22 cellular contexts compared by ENCODE assay signal in genomic region chr11:26762089-26762488, GRCh38. TPM values are rescaled to one million over a fixed set of nuclear protein-coding genes. Genes with fewer than 3 reads are reported as not detected.
DNase-seq lines count a peak whose midpoint lies in the region; ATAC-seq and TF ChIP-seq lines count a peak whose summit lies in the region.
"Had no signal": no experiment of that assay in that cellular context is flagged by ENCODE, and none has a peak within 500 bp of the region (broad histone marks: within the 10 kb centered on the region; RNA-seq: fewer than 3 reads in every experiment).

No MANE protein-coding gene starts in this region.

- CTCF ChIA-PET in OCI-LY7 (lab: Charles Lee; ENCODE audit: unreplicated experiment): no interaction called here

- no peaks in the 10 kb centered on the region for H3K36me3 ChIP-seq in OCI-LY7 (ENCODE audit: insufficient read depth, low read length)
- H3K36me3 ChIP-seq: BE2C had no signal

- peak; percentile 58 for ATAC-seq in GM18511 (IDR thresholded peaks at IDR 0.05; ENCODE audit: unreplicated experiment)
- peak; percentile 87 for ATAC-seq in HG02798 (IDR thresholded peaks at IDR 0.05; ENCODE audit: poor library complexity, unreplicated experiment)
- peak; percentile 62 for ATAC-seq in HG03432 (IDR thresholded peaks at IDR 0.05; ENCODE audit: unreplicated experiment)
- ATAC-seq in GM21447 (IDR thresholded peaks at IDR 0.05; ENCODE audit: unreplicated experiment): no peak
- ATAC-seq: HCT116, T-helper 17 cell had no signal

- in situ Hi-C loops in GM13976 (cut with MboI; ENCODE audit: low sequenced_read_pairs, unreplicated experiment): loop anchor here (25.0 kb wide), 2 partner anchors 400 to 725 kb away; no protein-coding TSS in a partner anchor

- no peaks in the 10 kb centered on the region for H3K79me2 ChIP-seq in OCI-LY7 (ENCODE audit: insufficient read depth, low read depth, low read length)

- H4K20me1 ChIP-seq in OCI-LY7 (ENCODE audit: insufficient read depth, low read length): no peaks in the 10 kb centered on the region

- H3K27ac ChIP-seq in OCI-LY7 (ENCODE audit: low read depth, low read length, poor library complexity, severe bottlenecking): no peak overlapping the region

- H3K4me3 ChIP-seq in OCI-LY7 (ENCODE audit: low read depth, low read length, poor library complexity, severe bottlenecking): no peak overlapping the region

- no peak for TF ChIP-seq CTCF in OCI-LY7 (conservative IDR thresholded peaks at IDR 0.05; ENCODE audit: low read length)
- TF ChIP-seq CTCF in GM13976 (IDR thresholded peaks at IDR 0.05; ENCODE audit: borderline replicate concordance, control extremely low read depth, extremely low read depth, insufficient read depth, missing control alignments): no peak

- POLR2A ChIA-PET in OCI-LY7 (lab: Charles Lee): interaction anchor here (0.6 to 2.6 kb wide), 4 partner anchors 15 to 703 kb away, joined by 3 to 6 read pairs (median 3); no protein-coding TSS in a partner anchor

- H2AFZ ChIP-seq in OCI-LY7 (ENCODE audit: low read length): peak overlapping the region; percentile 44; the same call in 1 of the 2 replicates

- DNase-seq in OCI-LY7 (ENCODE audit: low spot score) (no peak), kidney tubule cell (ENCODE audit: low spot score) (no peak), pons (ENCODE audit: low spot score) (no peak), GM13976 (ENCODE audit: low spot score) (no peak)
- DNase-seq: BE2C; CD4-positive, CD25-positive, alpha-beta regulatory T cell; COR-L47; DMS 273 treated with DMSO at 0.1 percent for 48 hours; GOT3; KG1; NCI-H1436; NCI-H1930; NCI-H226; T-helper 17 cell had no signal

- no peaks in the 10 kb centered on the region for H3K4me1 ChIP-seq in OCI-LY7 (ENCODE audit: insufficient read depth, low read length, poor library complexity, severe bottlenecking)
- H3K4me1 ChIP-seq: BE2C had no signal

- intact Hi-C loops in OCI-LY7 (cut with micrococcal nuclease; ENCODE audit: unreplicated experiment): no loop called here

- no peaks in the 10 kb centered on the region for H3K9me2 ChIP-seq in OCI-LY7 (ENCODE audit: insufficient read depth, low read length)

- BruUV-seq in OCI-LY7 (replicated peaks; lab: Mats Ljungman, UMichigan): no TSS peak

- H3K4me2 ChIP-seq in OCI-LY7 (ENCODE audit: low read length): peak overlapping the region; percentile 2; the same call in 1 of the 2 replicates

- no peaks in the 10 kb centered on the region for H3K9me3 ChIP-seq in OCI-LY7 (ENCODE audit: low read length)
- H3K9me3 ChIP-seq: BE2C had no signal

RNA-seq across cellular contexts. Expression of gene SLC5A12, which starts 40.2 kb away (rescaled TPM):
- not detected in 2 replicates for total RNA-seq in OCI-LY7 (2014; rRNA removed; shearing (Covaris generic))
- total RNA-seq in OCI-LY7 (2022): not detected in 2 replicates
- total RNA-seq: CD4-positive, CD25-positive, alpha-beta regulatory T cell; HT-29; Right ventricle myocardium inferior; SK-MEL-5; T-helper 17 cell had no signal
